ENCODE assay signal across 8 cellular contexts in the genomic region with DNA sequence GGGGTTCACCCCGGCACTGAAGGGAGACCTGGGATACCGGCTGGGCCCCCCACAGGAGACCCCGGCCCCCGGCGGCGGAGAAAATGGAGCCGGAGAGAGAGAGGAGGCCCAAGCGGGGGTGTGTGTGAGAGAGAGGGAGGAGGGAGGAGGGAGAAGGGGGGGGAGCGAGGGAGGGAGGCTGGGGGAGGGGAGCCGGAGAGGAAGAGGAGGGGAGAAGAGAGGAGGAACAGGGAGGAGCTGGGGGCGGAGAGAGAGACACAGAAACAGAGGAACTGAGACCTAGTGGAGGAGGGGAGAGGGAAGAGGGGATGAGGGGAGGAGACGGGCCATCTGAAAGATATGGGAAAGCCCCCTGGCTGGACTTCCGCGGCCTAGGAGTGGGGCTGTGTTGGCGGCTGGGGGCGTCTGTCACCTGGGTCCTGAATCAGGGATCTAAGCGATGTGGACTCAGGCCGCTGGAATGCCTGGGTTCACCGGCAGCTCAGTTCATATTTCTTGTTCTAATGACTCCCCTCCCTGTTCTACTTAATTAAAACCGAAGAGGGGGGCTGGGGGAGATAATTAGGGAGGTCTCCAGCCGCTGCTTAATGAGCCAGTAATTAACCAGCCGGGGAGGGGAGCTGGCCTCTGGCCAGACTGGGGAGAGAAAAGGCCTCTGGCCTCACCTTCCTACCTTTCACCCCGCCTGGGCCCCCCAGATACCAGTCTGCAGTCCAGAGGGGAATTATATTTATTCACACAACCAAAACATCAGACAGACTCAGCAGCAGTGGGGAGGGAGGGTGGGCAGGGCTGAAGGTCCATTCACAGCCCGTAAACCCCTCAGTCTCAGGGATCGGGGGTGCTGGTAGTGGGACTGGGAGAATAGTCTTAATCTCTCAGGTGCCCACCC. TPM values are rescaled to one million over a fixed set of nuclear protein-coding genes. Genes with fewer than 3 reads are reported as not detected.
A peak's percentile ranks its signal among the peaks of the same experiment; 100 is the strongest.
DNase-seq lines count a peak whose midpoint lies in the region; ATAC-seq and TF ChIP-seq lines count a peak whose summit lies in the region.

A gene with protein sequence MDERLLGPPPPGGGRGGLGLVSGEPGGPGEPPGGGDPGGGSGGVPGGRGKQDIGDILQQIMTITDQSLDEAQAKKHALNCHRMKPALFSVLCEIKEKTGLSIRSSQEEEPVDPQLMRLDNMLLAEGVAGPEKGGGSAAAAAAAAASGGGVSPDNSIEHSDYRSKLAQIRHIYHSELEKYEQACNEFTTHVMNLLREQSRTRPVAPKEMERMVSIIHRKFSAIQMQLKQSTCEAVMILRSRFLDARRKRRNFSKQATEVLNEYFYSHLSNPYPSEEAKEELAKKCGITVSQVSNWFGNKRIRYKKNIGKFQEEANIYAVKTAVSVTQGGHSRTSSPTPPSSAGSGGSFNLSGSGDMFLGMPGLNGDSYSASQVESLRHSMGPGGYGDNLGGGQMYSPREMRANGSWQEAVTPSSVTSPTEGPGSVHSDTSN (minus strand): TSS at position 149 of the 892 bp plus-strand sequence. CDS start 287 bp downstream, outside the sequence.

- H3K4me3 ChIP-seq in cardiac fibroblast (replicated peaks in 1 of 2; ENCODE audit: low read depth in 2 of 2, low read length in 2 of 2) = peak within 1 kb of the TSS; percentile 67 to 70

- DNase-seq in NCI-H226 (peak; percentile 67), activated B cell treated with CpG ODN at 0.5 μM for 24 hours (peak; percentile 61), cardiac fibroblast (ENCODE audit: low read depth in 2 of 2) (peak; percentile 91 to 96), immature natural killer cell (peak; percentile 75 to 76 (median 75)), smooth muscle cell of the brain vasculature (ENCODE audit: low read depth, low spot score) (peak; percentile 72)

- ATAC-seq in HG03045 (IDR thresholded peaks at IDR 0.05; ENCODE audit: unreplicated experiment) (peak; percentile 49), activated B cell treated with CpG ODN at 0.5 μM for 24 hours (ENCODE audit: low read depth) (peak; percentile 86), GM18520 (IDR thresholded peaks at IDR 0.05; ENCODE audit: unreplicated experiment) (no peak)

- H3K27ac Mint-ChIP-seq in activated B cell treated with CpG ODN at 0.5 μM for 24 hours = peak within 1 kb of the TSS; percentile 96
- H3K27ac Mint-ChIP-seq in immature natural killer cell = peak within 1 kb of the TSS; percentile 99 to 100 (median 99)

- peaks cover 86% of the 10 kb centered on the region for H3K4me1 Mint-ChIP-seq in activated B cell treated with CpG ODN at 0.5 μM for 24 hours
- peaks cover 77 to 80% of the 10 kb centered on the region in 2 donors for H3K4me1 Mint-ChIP-seq in immature natural killer cell

- intact Hi-C loops in activated B cell treated with CpG ODN at 0.5 μM for 24 hours (cut with micrococcal nuclease) = loop anchor here (1.0 to 10.0 kb wide), 5 partner anchors 12 to 752 kb away; partner anchors contain the start of genes ATF6B, ATP6V1G2, DDX39B and HLA-DMB

- TF ChIP-seq CTCF in activated B cell treated with CpG ODN at 0.5 μM for 24 hours (IDR thresholded peaks at IDR 0.05) = no peak
- no peak for TF ChIP-seq CTCF in cardiac fibroblast (IDR thresholded peaks at IDR 0.05; ENCODE audit: low read depth, low read length)

- H3K4me3 Mint-ChIP-seq in activated B cell treated with CpG ODN at 0.5 μM for 24 hours (peak within 1 kb of the TSS; percentile 91), immature natural killer cell (peak within 1 kb of the TSS; percentile 95 to 96 (median 96))

- TF ChIP-seq POLR2A in GM15510 (IDR thresholded peaks at IDR 0.05; ENCODE audit: borderline replicate concordance, extremely low read depth, insufficient read length) = peak; percentile 68

- H3K9me3 Mint-ChIP-seq in activated B cell treated with CpG ODN at 0.5 μM for 24 hours (no peaks in the 10 kb centered on the region), immature natural killer cell (no peaks in the 10 kb centered on the region)

- peaks cover 60% of the 10 kb centered on the region for H3K36me3 Mint-ChIP-seq in activated B cell treated with CpG ODN at 0.5 μM for 24 hours (ENCODE audit: low read depth)
- H3K36me3 Mint-ChIP-seq in immature natural killer cell = peaks cover 5 to 24% (median 11%) of the 10 kb centered on the region in 3 donors

- POLR2A ChIA-PET in activated B cell treated with CpG ODN at 0.5 μM for 24 hours (lab: Charles Lee) = interaction anchor here (0.6 to 5.2 kb wide), 31 partner anchors 8 to 1976 kb away, joined by 3 to 102 read pairs (median 4); partner anchors contain the start of genes AGPAT1, ATF6B, BAG6 and BRD2

- H3K27me3 Mint-ChIP-seq in activated B cell treated with CpG ODN at 0.5 μM for 24 hours = no peaks in the 10 kb centered on the region
- peaks cover 6 to 22% (median 20%) of the 10 kb centered on the region in 3 donors for H3K27me3 Mint-ChIP-seq in immature natural killer cell (ENCODE audit: low read depth in 3 of 3)

- CTCF ChIA-PET in activated B cell treated with CpG ODN at 0.5 μM for 24 hours (lab: Charles Lee) = no interaction called here

RNA-seq across cellular contexts. Expression of the gene that starts here (rescaled TPM):
- 134 and 153 TPM in 2 replicates for total RNA-seq in activated B cell treated with CpG ODN at 0.5 μM for 24 hours
- polyA plus RNA-seq in immature natural killer cell = 1 to 10 TPM in 2 of 3 donors, under 1 TPM in 1; 0.31 to 2.4 (median 1.6) TPM
